In the genomic region with DNA sequence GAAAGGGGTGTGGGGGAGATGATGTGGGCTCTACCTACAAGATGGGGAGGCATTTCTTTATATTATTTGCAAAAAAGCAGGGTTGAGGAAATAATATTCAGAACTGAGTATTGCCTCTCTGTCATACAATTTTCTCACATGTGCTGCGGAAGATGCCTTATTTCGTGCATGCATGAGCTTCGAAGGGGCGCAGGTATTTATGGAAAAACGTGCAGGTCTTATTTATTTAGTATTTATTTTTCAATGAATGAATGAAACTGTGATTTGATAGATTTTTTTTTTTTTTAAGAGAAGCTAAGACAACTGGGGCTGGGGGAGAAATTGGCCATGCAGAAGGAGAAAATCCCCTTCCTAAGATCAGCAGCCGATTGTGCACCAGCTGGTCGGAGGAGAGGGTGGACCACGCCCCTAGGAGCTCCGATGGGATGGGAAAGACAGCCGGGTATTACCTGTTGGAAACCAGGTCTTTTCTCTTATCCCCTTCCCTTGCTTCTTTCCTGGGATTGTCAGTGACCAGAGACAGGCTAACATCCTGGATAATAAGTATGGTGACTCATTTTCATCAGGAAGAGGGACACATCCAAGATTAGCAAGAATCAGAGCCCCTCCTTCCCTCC, we compare ENCODE assay signal across 11 cellular contexts. TPM values are rescaled to one million over a fixed set of nuclear protein-coding genes. Genes with fewer than 3 reads are reported as not detected.
DNase-seq lines count a peak whose midpoint lies in the region; ATAC-seq and TF ChIP-seq lines count a peak whose summit lies in the region.
"Had no signal": no experiment of that assay in that cellular context is flagged by ENCODE, and none has a peak within 500 bp of the region (broad histone marks: within the 10 kb centered on the region; RNA-seq: fewer than 3 reads in every experiment).

No MANE protein-coding gene starts in this region.

- DNase-seq in AG04449 (ENCODE audit: low read depth, low spot score) (no peak), HFF-Myc (ENCODE audit: extremely low read depth, low read depth) (no peak), cerebellum (ENCODE audit: low spot score) (peak; percentile 47), mesothelial cell of epicardium (ENCODE audit: low spot score in 2 of 2, unreplicated experiment in 2 of 2) (no peak), NCI-H187 treated with DMSO at 0.1 percent for 48 hours (lab: John Stamatoyannopoulos, UW) (no peak), Calu3 (no peak), omental fat pad (ENCODE audit: low spot score) (no peak)
- DNase-seq in activated naive CD4-positive, alpha-beta T cell treated with anti-CD3 and anti-CD28 coated beads, Interleukin-2, amount 10 ng/mL, durations not matched to agents 7 days and 5 days, result no peak
- DNase-seq: activated naive CD4-positive, alpha-beta T cell treated with Interleukin-2 at 50 U/mL for 16 hours; NCI-H146 had no signal

- H3K4me3 Mint-ChIP-seq in mesothelial cell of epicardium (peak overlapping the region; percentile 66), Calu3 (ENCODE audit: low read depth, unreplicated experiment) (no peak overlapping the region)
- H3K4me3 Mint-ChIP-seq in activated naive CD4-positive, alpha-beta T cell treated with anti-CD3 and anti-CD28 coated beads, Interleukin-2, amount 10 ng/mL, durations not matched to agents 7 days and 5 days, result no peak overlapping the region

- CTCF ChIA-PET in AG04449 (lab: Yijun Ruan, JAX), result interaction anchor here (1.1 kb wide), 1 partner anchor 406 kb away, joined by 3 read pairs; no protein-coding TSS in a partner anchor
- CTCF ChIA-PET in activated naive CD4-positive, alpha-beta T cell treated with anti-CD3 and anti-CD28 coated beads, Interleukin-2, amount 10 ng/mL, durations not matched to agents 7 days and 5 days (lab: Charles Lee), result no interaction called here
- CTCF ChIA-PET in Calu3 (lab: Charles Lee), result no interaction called here

- POLR2A ChIA-PET in AG04449 (lab: Yijun Ruan, JAX), result no interaction called here

- H3K4me3 ChIP-seq in AG04449 (ENCODE audit: low read depth, low read length) (peak overlapping the region; percentile 52), HFF-Myc (replicated peaks; ENCODE audit: low read depth, low read length) (peak overlapping the region; percentile 45)

- H3K36me3 Mint-ChIP-seq in mesothelial cell of epicardium (no peaks in the 10 kb centered on the region), Calu3 (ENCODE audit: insufficient read depth, unreplicated experiment) (no peaks in the 10 kb centered on the region)
- no peaks in the 10 kb centered on the region for H3K36me3 Mint-ChIP-seq in activated naive CD4-positive, alpha-beta T cell treated with anti-CD3 and anti-CD28 coated beads, Interleukin-2, amount 10 ng/mL, durations not matched to agents 7 days and 5 days

- ATAC-seq in omental fat pad (ENCODE audit: low FRiP score), result no peak
- ATAC-seq: activated CD4-positive, CD25-positive, alpha-beta regulatory T cell treated with anti-CD3 and anti-CD28 coated beads, Interleukin-2, amount 50 U/mL, for 24 hours had no signal

- intact Hi-C loops in Calu3 (cut with micrococcal nuclease; ENCODE audit: unreplicated experiment), result no loop called here

- no peak overlapping the region for H3K27ac Mint-ChIP-seq in mesothelial cell of epicardium
- no peak overlapping the region for H3K27ac Mint-ChIP-seq in activated naive CD4-positive, alpha-beta T cell treated with anti-CD3 and anti-CD28 coated beads, Interleukin-2, amount 10 ng/mL, durations not matched to agents 7 days and 5 days
- no peak overlapping the region for H3K27ac Mint-ChIP-seq in Calu3 (ENCODE audit: unreplicated experiment)

- H3K9me3 Mint-ChIP-seq in mesothelial cell of epicardium (no peaks in the 10 kb centered on the region), Calu3 (ENCODE audit: low read depth, unreplicated experiment) (no peaks in the 10 kb centered on the region)
- no peaks in the 10 kb centered on the region for H3K9me3 Mint-ChIP-seq in activated naive CD4-positive, alpha-beta T cell treated with anti-CD3 and anti-CD28 coated beads, Interleukin-2, amount 10 ng/mL, durations not matched to agents 7 days and 5 days

- BruUV-seq in Calu3 (replicated peaks; lab: Mats Ljungman, UMichigan), result no TSS peak

- H3K27me3 Mint-ChIP-seq in mesothelial cell of epicardium (ENCODE audit: low read depth) (peaks cover 51% of the 10 kb centered on the region), Calu3 (ENCODE audit: unreplicated experiment) (peaks cover 45% of the 10 kb centered on the region)
- peaks cover 32% of the 10 kb centered on the region for H3K27me3 Mint-ChIP-seq in activated naive CD4-positive, alpha-beta T cell treated with anti-CD3 and anti-CD28 coated beads, Interleukin-2, amount 10 ng/mL, durations not matched to agents 7 days and 5 days

- TF ChIP-seq CTCF in AG04449 (IDR thresholded peaks at IDR 0.05; ENCODE audit: insufficient read depth, low read length, missing control alignments) (no peak), HFF-Myc (IDR thresholded peaks at IDR 0.05; ENCODE audit: low read depth, low read length, missing control alignments) (no peak), mesothelial cell of epicardium (IDR thresholded peaks at IDR 0.05; ENCODE audit: unreplicated experiment) (no peak), Calu3 (IDR thresholded peaks at IDR 0.05; ENCODE audit: unreplicated experiment) (no peak), omental fat pad (IDR thresholded peaks at IDR 0.05) (no peak)

- H3K4me1 Mint-ChIP-seq in mesothelial cell of epicardium (peaks cover 18% of the 10 kb centered on the region), Calu3 (ENCODE audit: low read depth, unreplicated experiment) (no peaks in the 10 kb centered on the region)
- H3K4me1 Mint-ChIP-seq in activated naive CD4-positive, alpha-beta T cell treated with anti-CD3 and anti-CD28 coated beads, Interleukin-2, amount 10 ng/mL, durations not matched to agents 7 days and 5 days, result no peaks in the 10 kb centered on the region

RNA-seq across cellular contexts. Expression of gene GAP43, which starts 0.8 kb away (rescaled TPM):
- total RNA-seq in cerebellum (125 TPM), mesothelial cell of epicardium (4.2 to 6.1 TPM (median 5.7 TPM) in 3 replicates), Calu3 (2022) (not detected in 2 replicates), omental fat pad (under 1 TPM in 1 of 4 donors, not detected in 3; 0.36 TPM)

Comparison
In these comparisons a context has a peak if more than half of its experiments do, and no peak if none do; other contexts are left out.
1. RNA of gene GAP43, which starts 0.8 kb away (total RNA-seq): 125 TPM in cerebellum (single experiment); 4.2 to 6.1 TPM in mesothelial cell of epicardium, 0.36 TPM in omental fat pad and not detected in Calu3; every median in the first group is over 10 times any median in the second.